9 cellular contexts compared by ENCODE assay signal in the genomic region with DNA sequence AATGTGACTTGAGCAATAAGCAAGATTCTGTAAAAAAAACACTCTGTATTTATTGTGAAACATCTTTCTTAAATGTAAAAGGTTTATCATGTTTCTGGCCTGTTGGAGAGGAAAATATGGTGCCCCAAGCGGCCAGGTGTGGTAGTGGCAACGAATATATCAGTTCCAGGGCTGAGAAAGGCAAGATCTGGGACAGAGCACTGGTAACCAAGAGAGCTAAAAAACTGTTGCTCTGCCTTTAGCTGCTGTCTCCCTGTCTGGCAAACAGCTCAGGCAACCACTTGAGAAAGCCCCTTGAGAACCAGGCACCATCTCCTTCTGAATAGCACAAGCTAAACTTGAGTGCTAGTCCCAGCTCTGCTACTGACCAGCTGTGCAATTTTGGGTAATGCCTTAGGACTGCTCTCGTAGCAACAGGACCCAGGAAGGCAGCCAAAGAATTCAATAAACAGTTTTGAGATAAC.
DNase-seq lines count a peak whose midpoint lies in the region; ATAC-seq and TF ChIP-seq lines count a peak whose summit lies in the region.
"Had no signal": no experiment of that assay in that cellular context is flagged by ENCODE, and none has a peak within 500 bp of the region (broad histone marks: within the 10 kb centered on the region; RNA-seq: fewer than 3 reads in every experiment).

No MANE protein-coding gene starts in this region.

- ATAC-seq in GM21619 (IDR thresholded peaks at IDR 0.05; ENCODE audit: unreplicated experiment) (peak; percentile 69), left lung (peak; percentile 59)

- no peaks in the 10 kb centered on the region for H3K4me1 ChIP-seq in left lung

- intact Hi-C loops in left lung (cut with DNase I) (no loop called here), posterior vena cava (cut with DNase I) (no loop called here)

- peaks cover 0 to 12% of the 10 kb centered on the region in 2 donors for H3K9me3 ChIP-seq in left lung
- H3K9me3 ChIP-seq: MG63 had no signal

- H3K27me3 ChIP-seq in left lung, result no peaks in the 10 kb centered on the region
- H3K27me3 ChIP-seq in H7 (ENCODE audit: control insufficient read depth, insufficient read depth, low read length), result no peaks in the 10 kb centered on the region
- H3K27me3 ChIP-seq: MG63 had no signal

- DNase-seq in DMS53 (lab: John Stamatoyannopoulos, UW) (peak; percentile 68), left lung (no peak), posterior vena cava (ENCODE audit: low spot score) (no peak), H7 (no peak), hepatic stellate cell (ENCODE audit: low spot score) (no peak), ecto neural progenitor cell (ENCODE audit: low spot score) (no peak)
- DNase-seq: MG63 had no signal

- H3K27ac ChIP-seq in VCaP (no peak overlapping the region), left lung (no peak overlapping the region)

- no peak overlapping the region for H3K4me3 ChIP-seq in left lung
- H3K4me3 ChIP-seq in H7 (ENCODE audit: insufficient read depth, low read depth, low read length), result no peak overlapping the region
- H3K4me3 ChIP-seq: MG63 had no signal

- H3K36me3 ChIP-seq in left lung (peaks cover 0 to 5% of the 10 kb centered on the region in 2 donors), H7 (replicated peaks; ENCODE audit: control insufficient read depth, insufficient read depth, low read length) (no peaks in the 10 kb centered on the region)
- H3K36me3 ChIP-seq: MG63 had no signal

- TF ChIP-seq CTCF in VCaP (conservative IDR thresholded peaks at IDR 0.05) (peak; percentile 79), left lung (IDR thresholded peaks at IDR 0.05) (peak; percentile 13 to 21)
